ENCODE assay signal across 14 cellular contexts in the genomic region with DNA sequence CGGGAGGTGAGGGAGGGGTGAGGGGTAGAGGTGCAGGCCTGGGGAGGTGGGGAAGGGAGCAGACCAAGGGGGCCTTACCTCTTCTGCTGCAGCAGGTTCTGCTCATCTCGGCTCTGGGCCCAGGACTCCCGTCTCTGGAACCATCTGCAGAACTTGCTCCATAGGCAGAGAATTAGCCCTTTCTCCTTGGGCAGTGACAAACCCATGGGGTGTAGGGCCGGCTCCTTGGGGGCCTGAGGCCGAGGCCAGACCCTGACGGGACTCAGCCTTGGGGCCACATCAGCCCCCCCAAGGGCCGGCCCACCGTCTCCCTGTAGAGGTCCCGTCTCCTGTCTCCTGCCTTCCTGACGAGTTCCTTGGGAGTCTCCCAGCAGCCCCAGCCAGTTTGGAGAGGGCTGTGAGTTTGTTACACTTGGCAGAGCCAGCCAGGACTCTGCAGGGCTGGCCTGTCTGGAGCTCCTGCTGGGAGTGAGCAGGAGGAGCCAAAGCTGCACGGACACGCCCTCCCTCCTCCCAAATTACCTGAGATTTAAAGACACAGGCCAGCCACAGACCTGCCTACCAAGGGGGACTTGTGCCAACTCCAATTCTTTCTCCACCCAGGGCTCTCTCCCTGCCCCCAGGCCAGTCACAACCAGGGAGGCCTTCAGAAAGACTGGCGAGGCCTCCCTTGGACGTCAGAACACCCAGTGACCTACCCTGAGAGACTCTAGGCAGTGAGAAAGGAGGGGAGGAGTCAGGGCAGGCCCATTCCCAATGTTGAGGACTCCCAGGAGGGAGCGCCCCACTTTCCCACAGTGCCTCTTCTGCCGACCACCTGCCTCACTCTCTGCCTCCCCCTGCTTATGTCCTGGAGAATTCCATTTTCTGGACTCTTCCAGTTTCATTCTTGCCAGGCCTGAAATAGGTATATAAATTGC. TPM values are rescaled to one million over a fixed set of nuclear protein-coding genes. Genes with fewer than 3 reads are reported as not detected.
A peak's percentile ranks its signal among the peaks of the same experiment; 100 is the strongest.
DNase-seq lines count a peak whose midpoint lies in the region; ATAC-seq and TF ChIP-seq lines count a peak whose summit lies in the region.
"Had no signal": no experiment of that assay in that cellular context is flagged by ENCODE, and none has a peak within 500 bp of the region (broad histone marks: within the 10 kb centered on the region; RNA-seq: fewer than 3 reads in every experiment).

A gene (minus strand): TSS at position 435 of the 920 bp plus-strand sequence.

- no peak within 1 kb of the TSS for H2AK5ac ChIP-seq in mesendoderm (ENCODE audit: low read length)

- no peak within 1 kb of the TSS for H3K23ac ChIP-seq in mesendoderm (ENCODE audit: low read length)

- peak within 1 kb of the TSS; percentile 49 for H2BK120ac ChIP-seq in mesendoderm (ENCODE audit: low read depth, low read length)

- peaks cover 17% of the 10 kb centered on the region for H3K27me3 Mint-ChIP-seq in chondrocyte (ENCODE audit: low read depth)
- H3K27me3 Mint-ChIP-seq: activated naive CD8-positive, alpha-beta T cell treated with anti-CD3 and anti-CD28 coated beads, Interleukin-2, amount 50 U/mL, for 24 hours had no signal

- no peak within 1 kb of the TSS for H3K27ac Mint-ChIP-seq in chondrocyte (ENCODE audit: unreplicated experiment)
- H3K27ac Mint-ChIP-seq: activated naive CD8-positive, alpha-beta T cell treated with anti-CD3 and anti-CD28 coated beads, Interleukin-2, amount 50 U/mL, for 24 hours had no signal

- TF ChIP-seq CTCF in chondrocyte (IDR thresholded peaks at IDR 0.05) (no peak), upper lobe of right lung (IDR thresholded peaks at IDR 0.05) (no peak)

- H3K4me1 ChIP-seq in mesendoderm (ENCODE audit: control insufficient read depth, low read depth, low read length) (no peaks in the 10 kb centered on the region), upper lobe of right lung (no peaks in the 10 kb centered on the region)
- H3K4me1 ChIP-seq: Peyer's patch had no signal

- H3K4ac ChIP-seq in mesendoderm (ENCODE audit: low read depth, low read length), result no peak within 1 kb of the TSS

- ATAC-seq in upper lobe of right lung (peak; percentile 92), GM19455 (IDR thresholded peaks at IDR 0.05; ENCODE audit: unreplicated experiment) (no peak)
- ATAC-seq: activated naive CD8-positive, alpha-beta T cell treated with anti-CD3 and anti-CD28 coated beads, Interleukin-2, amount 50 U/mL, for 24 hours had no signal

- H3K27ac ChIP-seq in mesendoderm (ENCODE audit: low read depth, low read length) (no peak within 1 kb of the TSS), upper lobe of right lung (no peak within 1 kb of the TSS)
- H3K27ac ChIP-seq: Peyer's patch had no signal

- peak; percentile 42 for DNase-seq in activated effector memory CD4-positive, alpha-beta T cell treated with anti-CD3 and anti-CD28 coated beads, Interleukin-2, amount 50 U/mL, for 16 hours
- DNase-seq in activated effector memory CD4-positive, alpha-beta T cell treated with Interleukin-2 at 50 U/mL for 16 hours, result no peak
- peak; percentile 69 for DNase-seq in chondrocyte (ENCODE audit: low spot score)
- DNase-seq in mesendoderm, result peak; percentile 93
- peak; percentile 82 for DNase-seq in upper lobe of right lung
- DNase-seq in RKO (ENCODE audit: low spot score), result no peak
- no peak for DNase-seq in activated naive CD4-positive, alpha-beta T cell treated with Interleukin-2 at 50 U/mL for 16 hours
- DNase-seq: ACHN; activated naive CD8-positive, alpha-beta T cell treated with anti-CD3 and anti-CD28 coated beads, Interleukin-2, amount 50 U/mL, for 24 hours; DND-41; T-helper 2 cell had no signal

- H3K27me3 ChIP-seq in mesendoderm (ENCODE audit: insufficient read depth, low read length, poor library complexity) (no peaks in the 10 kb centered on the region), upper lobe of right lung (peaks cover 4% of the 10 kb centered on the region)
- H3K27me3 ChIP-seq: Peyer's patch had no signal

- no peaks in the 10 kb centered on the region for H3K9me3 ChIP-seq in upper lobe of right lung
- H3K9me3 ChIP-seq: Peyer's patch had no signal

- no peaks in the 10 kb centered on the region for H3K79me1 ChIP-seq in mesendoderm (ENCODE audit: low read length)

- no peak within 1 kb of the TSS for H2BK15ac ChIP-seq in mesendoderm (replicated peaks; ENCODE audit: low read depth)

- no peak within 1 kb of the TSS for H4K5ac ChIP-seq in mesendoderm (ENCODE audit: low read length)

- no peak within 1 kb of the TSS for H3K4me2 ChIP-seq in mesendoderm (ENCODE audit: low read length)

- peak within 1 kb of the TSS; percentile 34 for H3K18ac ChIP-seq in mesendoderm (ENCODE audit: low read length)

- H3K4me3 Mint-ChIP-seq in chondrocyte (ENCODE audit: unreplicated experiment), result no peak within 1 kb of the TSS
- H3K4me3 Mint-ChIP-seq: activated naive CD8-positive, alpha-beta T cell treated with anti-CD3 and anti-CD28 coated beads, Interleukin-2, amount 50 U/mL, for 24 hours had no signal

- H4K8ac ChIP-seq in mesendoderm (ENCODE audit: low read depth, low read length), result no peak within 1 kb of the TSS

- H2BK5ac ChIP-seq in mesendoderm (ENCODE audit: low read length), result no peak within 1 kb of the TSS

- H3K36me3 ChIP-seq in mesendoderm (ENCODE audit: control insufficient read depth, insufficient read depth, low read length) (no peaks in the 10 kb centered on the region), upper lobe of right lung (no peaks in the 10 kb centered on the region)
- H3K36me3 ChIP-seq: Peyer's patch had no signal

- H3K56ac ChIP-seq in mesendoderm (ENCODE audit: low read length), result peak within 1 kb of the TSS; percentile 45

- H3K9me3 Mint-ChIP-seq in chondrocyte (ENCODE audit: low read depth), result no peaks in the 10 kb centered on the region
- H3K9me3 Mint-ChIP-seq: activated naive CD8-positive, alpha-beta T cell treated with anti-CD3 and anti-CD28 coated beads, Interleukin-2, amount 50 U/mL, for 24 hours had no signal

- no peaks in the 10 kb centered on the region for H3K4me1 Mint-ChIP-seq in chondrocyte (ENCODE audit: low read depth)
- H3K4me1 Mint-ChIP-seq: activated naive CD8-positive, alpha-beta T cell treated with anti-CD3 and anti-CD28 coated beads, Interleukin-2, amount 50 U/mL, for 24 hours had no signal

- H3K4me3 ChIP-seq in mesendoderm (ENCODE audit: low read length) (no peak within 1 kb of the TSS), upper lobe of right lung (no peak within 1 kb of the TSS)
- H3K4me3 ChIP-seq: Peyer's patch had no signal

- no peaks in the 10 kb centered on the region for H3K79me2 ChIP-seq in mesendoderm (ENCODE audit: control insufficient read depth, insufficient read depth, low read length)

- no CpG with 5 or more reads among the region's 16 CpGs for WGBS in mesendoderm (ENCODE audit: extremely low coverage, insufficient coverage, low lambda C conversion rate)

- H3K9ac ChIP-seq in mesendoderm (ENCODE audit: low read length), result peak within 1 kb of the TSS; percentile 38

- H3K36me3 Mint-ChIP-seq in chondrocyte (ENCODE audit: low read depth), result no peaks in the 10 kb centered on the region

- intact Hi-C loops in upper lobe of right lung (cut with DNase I), result no loop called here

RNA-seq across cellular contexts. Expression of the gene that starts here (rescaled TPM):
- total RNA-seq in chondrocyte, result 1.1 TPM in 1 of 3 replicates, not detected in the others
- polyA plus RNA-seq in mesendoderm (2013, experiment 1 of 2), result 0.87 TPM
- 0.71 TPM for polyA plus RNA-seq in mesendoderm (2013, experiment 2 of 2)
- total RNA-seq in upper lobe of right lung, result 0.38 TPM
- total RNA-seq: LHCN-M2 had no signal

Comparison
In these comparisons a context has a peak if more than half of its experiments do, and no peak if none do; other contexts are left out.
1. DNase-seq: peak in activated effector memory CD4-positive, alpha-beta T cell treated with anti-CD3 and anti-CD28 coated beads, Interleukin-2, amount 50 U/mL, for 16 hours (single experiment), chondrocyte (single experiment) and mesendoderm (single experiment); none in activated effector memory CD4-positive, alpha-beta T cell treated with Interleukin-2 at 50 U/mL for 16 hours (single experiment), RKO (single experiment) and activated naive CD4-positive, alpha-beta T cell treated with Interleukin-2 at 50 U/mL for 16 hours (single experiment).
2. Peak in DNase-seq and ATAC-seq in upper lobe of right lung; RNA of the gene not detected or under 1 TPM.